8 cellular contexts compared by ENCODE assay signal in the genomic region with DNA sequence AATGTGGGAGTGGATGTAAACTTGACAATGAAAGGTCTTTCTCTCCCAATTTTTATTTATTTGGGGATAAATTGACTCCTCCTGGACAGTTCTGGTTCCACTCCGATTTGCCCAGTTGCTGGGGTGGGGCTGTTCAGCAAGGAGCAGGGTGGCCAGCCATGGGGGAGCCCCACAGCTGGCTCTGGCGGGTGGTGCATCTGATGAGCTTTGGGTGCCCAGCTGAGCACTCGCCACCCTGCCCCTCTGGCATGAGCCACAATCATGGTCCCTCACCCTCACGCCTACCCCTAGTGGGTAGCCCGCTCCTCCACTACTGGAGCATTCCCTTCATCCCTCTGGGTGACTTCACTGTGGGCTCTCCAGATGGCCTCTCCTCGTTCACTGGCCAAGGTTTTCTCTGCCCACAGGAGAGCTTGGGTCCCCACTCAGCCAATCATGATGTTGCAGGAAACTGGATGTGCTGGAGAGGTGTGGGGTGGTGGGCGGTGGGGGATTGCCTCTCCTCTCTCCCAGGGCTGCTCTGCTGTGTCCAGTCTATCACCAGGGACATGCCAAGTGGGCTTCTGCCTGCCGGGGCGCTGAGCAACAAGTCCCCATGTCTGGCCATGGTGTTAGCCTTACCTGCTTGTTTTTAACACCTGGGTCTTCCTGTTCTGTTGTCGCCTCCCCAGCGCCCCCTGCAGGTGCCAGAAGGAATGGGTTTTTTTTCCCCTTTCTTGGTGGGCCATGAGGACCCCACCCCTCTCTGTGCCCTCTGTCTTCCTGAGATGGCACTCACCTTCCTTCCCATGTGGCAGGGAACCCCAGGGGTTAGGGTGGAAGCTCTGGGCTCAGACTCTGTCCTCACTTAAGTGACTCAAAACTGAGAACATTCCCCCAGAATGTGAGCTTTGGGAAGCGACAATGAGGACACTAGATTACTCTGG. TPM values are rescaled to one million over a fixed set of nuclear protein-coding genes. Genes with fewer than 3 reads are reported as not detected.
DNase-seq lines count a peak whose midpoint lies in the region; ATAC-seq and TF ChIP-seq lines count a peak whose summit lies in the region.

No MANE protein-coding gene starts in this region.

- no peak overlapping the region for H3K27ac Mint-ChIP-seq in T-helper 17 cell

- no peaks in the 10 kb centered on the region for H3K79me2 ChIP-seq in fibroblast of lung (ENCODE audit: control insufficient read depth, insufficient read depth, low read length)

- H3K36me3 Mint-ChIP-seq in T-helper 17 cell (ENCODE audit: low read depth): peaks cover 3% of the 10 kb centered on the region

- no peak for ATAC-seq in T-helper 17 cell
- ATAC-seq in GM18873 (IDR thresholded peaks at IDR 0.05; ENCODE audit: low FRiP score, unreplicated experiment): no peak
- ATAC-seq in HG03432 (IDR thresholded peaks at IDR 0.05; ENCODE audit: unreplicated experiment): no peak

- peaks cover 18% of the 10 kb centered on the region for H3K27me3 ChIP-seq in fibroblast of lung (ENCODE audit: control insufficient read depth, insufficient read depth, low read length)

- H3K36me3 ChIP-seq in fibroblast of lung (ENCODE audit: control insufficient read depth, insufficient read depth, low read length): no peaks in the 10 kb centered on the region

- H3K27ac ChIP-seq in fibroblast of lung (ENCODE audit: insufficient read depth, low read length): no peak overlapping the region

- no peak overlapping the region for H2AFZ ChIP-seq in fibroblast of lung (ENCODE audit: low read length)

- H3K4me2 ChIP-seq in fibroblast of lung (ENCODE audit: extremely low read depth, insufficient read depth, low read length): no peak overlapping the region

- no peak overlapping the region for H3K4me3 Mint-ChIP-seq in T-helper 17 cell

- peaks cover 2% of the 10 kb centered on the region for H3K4me1 ChIP-seq in fibroblast of lung (ENCODE audit: control insufficient read depth, extremely low read depth, insufficient read depth, low read length)

- H3K27me3 Mint-ChIP-seq in T-helper 17 cell: peaks cover 68% of the 10 kb centered on the region

- no peak overlapping the region for H3K9ac ChIP-seq in fibroblast of lung (ENCODE audit: insufficient read depth, low read length)

- peak; percentile 39 to 61 for TF ChIP-seq CTCF in fibroblast of lung (conservative IDR thresholded peaks at IDR 0.05 in 1 of 2, IDR thresholded peaks at IDR 0.05 in 1 of 2; ENCODE audit: low read depth in 1 of 2, low read length in 2 of 2)

- no peaks in the 10 kb centered on the region for H3K9me3 ChIP-seq in T-helper 17 cell (ENCODE audit: control insufficient read depth, low read length, poor library complexity, severe bottlenecking)
- H3K9me3 ChIP-seq in fibroblast of lung (ENCODE audit: control insufficient read depth, insufficient read depth, low read depth, low read length): no peaks in the 10 kb centered on the region

- no peaks in the 10 kb centered on the region for H4K20me1 ChIP-seq in fibroblast of lung (ENCODE audit: control insufficient read depth, extremely low read depth, insufficient read depth, low read length)

- peak in 2 of 3 experiments; percentile 19 to 29 for DNase-seq in NCI-H1417 (lab: John Stamatoyannopoulos, UW)
- no peak for DNase-seq in NCI-H1417 treated with DMSO at 0.1 percent for 48 hours (lab: John Stamatoyannopoulos, UW)
- DNase-seq in T-helper 17 cell: peak; percentile 22 to 46 (median 23)
- DNase-seq in fibroblast of lung (ENCODE audit: low read depth in 2 of 2): no peak
- peak; percentile 50 for DNase-seq in stimulated activated CD8-positive, alpha-beta memory T cell treated with anti-CD3 and anti-CD28 coated beads, Interleukin-4, amount 100 ng/mL, for 48 hours
- DNase-seq in GM19240 (ENCODE audit: insufficient read length, low spot score): no peak

- peaks cover 23% of the 10 kb centered on the region for H3K4me1 Mint-ChIP-seq in T-helper 17 cell

- H3K4me3 ChIP-seq in fibroblast of lung (replicated peaks in 1 of 4; ENCODE audit: control extremely low read depth in 1 of 4, insufficient read depth in 1 of 4, low read depth in 3 of 4, low read length in 4 of 4): no peak overlapping the region

RNA-seq across cellular contexts. Expression of a gene that starts 3.4 kb away (rescaled TPM):
- total RNA-seq in T-helper 17 cell: under 1 TPM; 0.15 to 0.29 TPM
- total RNA-seq in fibroblast of lung: under 0.01 and 0.33 TPM in 2 replicates
- polyA plus RNA-seq in fibroblast of lung: 0.09 and 0.11 TPM in 2 replicates
- 0.05 and 0.10 TPM in 2 replicates for polyA plus RNA-seq in fibroblast of lung (2012)
- 0.20 TPM in 1 of 2 replicates, not detected in the other for polyA minus RNA-seq in fibroblast of lung (ENCODE audit: low replicate concordance)

RNA-seq across cellular contexts. Expression of a gene that starts 42.6 kb away (rescaled TPM):
- total RNA-seq in T-helper 17 cell: under 1 TPM; 0.12 to 0.21 TPM
- total RNA-seq in fibroblast of lung: 7.7 and 9.9 TPM in 2 replicates
- 1.5 and 1.6 TPM in 2 replicates for polyA plus RNA-seq in fibroblast of lung
- 2.6 and 2.9 TPM in 2 replicates for polyA plus RNA-seq in fibroblast of lung (2012)
- 2.4 and 2.7 TPM in 2 replicates for polyA minus RNA-seq in fibroblast of lung (ENCODE audit: low replicate concordance)

Comparison
In these comparisons a context has a peak if more than half of its experiments do, and no peak if none do; other contexts are left out.
1. DNase-seq: peak in NCI-H1417 (2 of 3), T-helper 17 cell (3 of 3) and stimulated activated CD8-positive, alpha-beta memory T cell treated with anti-CD3 and anti-CD28 coated beads, Interleukin-4, amount 100 ng/mL, for 48 hours (single experiment); none in NCI-H1417 treated with DMSO at 0.1 percent for 48 hours (single experiment), fibroblast of lung (0 of 2) and GM19240 (single experiment).